In genomic region chr15:28098360-28098765, GRCh38 we compare ENCODE assay signal across 16 cellular contexts. TPM values are rescaled to one million over a fixed set of nuclear protein-coding genes. Genes with fewer than 3 reads are reported as not detected.
DNase-seq lines count a peak whose midpoint lies in the region; ATAC-seq, FAIRE-seq and TF ChIP-seq lines count a peak whose summit lies in the region.
"Had no signal": no experiment of that assay in that cellular context is flagged by ENCODE, and none has a peak within 500 bp of the region (broad histone marks: within the 10 kb centered on the region; RNA-seq: fewer than 3 reads in every experiment).

No MANE protein-coding gene starts in this region.

- no peak overlapping the region for H3K4me3 ChIP-seq in NT2/D1 (ENCODE audit: insufficient read length, low read depth)
- H3K4me3 ChIP-seq in kidney (ENCODE audit: low read length in 2 of 2) = no peak overlapping the region
- H3K4me3 ChIP-seq: GM12878 had no signal

- H3K36me3 ChIP-seq in NT2/D1 (ENCODE audit: insufficient read depth, insufficient read length, low read length) = no peaks in the 10 kb centered on the region
- H3K36me3 ChIP-seq in kidney (ENCODE audit: control insufficient read depth in 1 of 2, insufficient read depth in 2 of 2, low read length in 2 of 2) = no peaks in the 10 kb centered on the region
- H3K36me3 ChIP-seq: transverse colon had no signal

- H3K27me3 ChIP-seq in NT2/D1 (ENCODE audit: insufficient read depth, insufficient read length) = peaks cover 75% of the 10 kb centered on the region

- no peak for ATAC-seq in activated CD8-positive, alpha-beta memory T cell treated with anti-CD3 and anti-CD28 coated beads, Interleukin-2, amount 10 ng/mL, durations not matched to agents 7 days and 5 days
- ATAC-seq in stimulated activated effector memory CD8-positive, alpha-beta T cell treated with anti-CD3 and anti-CD28 coated beads, Interleukin-12 subunit alpha, Interleukin-12 subunit beta, amount 100 ng/mL, for 72 hours = no peak
- no peak for ATAC-seq in GM18511 (IDR thresholded peaks at IDR 0.05; ENCODE audit: unreplicated experiment)
- ATAC-seq: GM12878 had no signal

- H3K9me3 ChIP-seq in NT2/D1 (ENCODE audit: insufficient read depth, low read length) (no peaks in the 10 kb centered on the region), kidney (ENCODE audit: control insufficient read depth in 1 of 2, low read length in 2 of 2) (no peaks in the 10 kb centered on the region)
- H3K9me3 ChIP-seq: transverse colon had no signal

- peaks cover 28% of the 10 kb centered on the region for H3K4me1 Mint-ChIP-seq in activated CD8-positive, alpha-beta memory T cell treated with anti-CD3 and anti-CD28 coated beads, Interleukin-2, amount 10 ng/mL, durations not matched to agents 7 days and 5 days
- peaks cover 41% of the 10 kb centered on the region for H3K4me1 Mint-ChIP-seq in stimulated activated effector memory CD8-positive, alpha-beta T cell treated with anti-CD3 and anti-CD28 coated beads, Interleukin-12 subunit alpha, Interleukin-12 subunit beta, amount 100 ng/mL, for 72 hours

- no peak for FAIRE-seq in kidney (lab: Jason Lieb, UNC)
- FAIRE-seq: GM12878 had no signal

- H3K27me3 Mint-ChIP-seq in activated CD8-positive, alpha-beta memory T cell treated with anti-CD3 and anti-CD28 coated beads, Interleukin-2, amount 10 ng/mL, durations not matched to agents 7 days and 5 days = peaks cover 75% of the 10 kb centered on the region

- H3K9me3 Mint-ChIP-seq in activated CD8-positive, alpha-beta memory T cell treated with anti-CD3 and anti-CD28 coated beads, Interleukin-2, amount 10 ng/mL, durations not matched to agents 7 days and 5 days (ENCODE audit: low read depth) = no peaks in the 10 kb centered on the region
- H3K9me3 Mint-ChIP-seq in stimulated activated effector memory CD8-positive, alpha-beta T cell treated with anti-CD3 and anti-CD28 coated beads, Interleukin-12 subunit alpha, Interleukin-12 subunit beta, amount 100 ng/mL, for 72 hours = no peaks in the 10 kb centered on the region
- H3K9me3 Mint-ChIP-seq: activated CD4-positive, alpha-beta T cell treated with anti-CD3 and anti-CD28 coated beads, Interleukin-2, amount 10 ng/mL, durations not matched to agents 24 days and 14 days had no signal

- H3K9ac ChIP-seq in NT2/D1 (ENCODE audit: insufficient read length, low read depth) (peak overlapping the region; percentile 21), kidney (ENCODE audit: low read length in 2 of 2) (no peak overlapping the region)

- no peak overlapping the region for H3K4me3 Mint-ChIP-seq in activated CD8-positive, alpha-beta memory T cell treated with anti-CD3 and anti-CD28 coated beads, Interleukin-2, amount 10 ng/mL, durations not matched to agents 7 days and 5 days
- peak overlapping the region; percentile 74 for H3K4me3 Mint-ChIP-seq in stimulated activated effector memory CD8-positive, alpha-beta T cell treated with anti-CD3 and anti-CD28 coated beads, Interleukin-12 subunit alpha, Interleukin-12 subunit beta, amount 100 ng/mL, for 72 hours

- no peak for TF ChIP-seq CTCF in kidney (IDR thresholded peaks at IDR 0.05; ENCODE audit: borderline replicate concordance, extremely low read depth, insufficient read depth)

- no peak overlapping the region for H3K27ac ChIP-seq in kidney (ENCODE audit: low read depth in 2 of 2, low read length in 2 of 2)
- H3K27ac ChIP-seq: transverse colon had no signal

- peak; percentile 59 for DNase-seq in activated CD8-positive, alpha-beta memory T cell treated with anti-CD3 and anti-CD28 coated beads for 24 hours
- no peak for DNase-seq in activated CD8-positive, alpha-beta memory T cell treated with anti-CD3 and anti-CD28 coated beads, Interleukin-2, amount 10 ng/mL, durations not matched to agents 7 days and 5 days
- DNase-seq in NT2/D1 (ENCODE audit: low read depth, low spot score) (no peak), kidney (peak; percentile 60), GF-D8 (lab: John Stamatoyannopoulos, UW) (no peak), HEK293T (ENCODE audit: extremely low spot score) (no peak)
- no peak for DNase-seq in stimulated activated effector memory CD8-positive, alpha-beta T cell treated with anti-CD3 and anti-CD28 coated beads, Interleukin-12 subunit alpha, Interleukin-12 subunit beta, amount 100 ng/mL, for 72 hours (ENCODE audit: low spot score in 2 of 2)
- DNase-seq: DMS79, left cardiac atrium, NCI-H226, transverse colon had no signal

- CTCF ChIA-PET in activated CD8-positive, alpha-beta memory T cell treated with anti-CD3 and anti-CD28 coated beads, Interleukin-2, amount 10 ng/mL, durations not matched to agents 7 days and 5 days (lab: Charles Lee) = interaction anchor here (2.0 kb wide), 1 partner anchor 26 kb away, joined by 6 read pairs; no protein-coding TSS in a partner anchor
- CTCF ChIA-PET in HEK293T (lab: Yijun Ruan, JAX) = interaction anchor here (0.6 kb wide), 2 partner anchors 77 to 117 kb away, joined by 3 to 6 read pairs; no protein-coding TSS in a partner anchor

- no peak overlapping the region for H3K27ac Mint-ChIP-seq in activated CD8-positive, alpha-beta memory T cell treated with anti-CD3 and anti-CD28 coated beads, Interleukin-2, amount 10 ng/mL, durations not matched to agents 7 days and 5 days
- H3K27ac Mint-ChIP-seq in stimulated activated effector memory CD8-positive, alpha-beta T cell treated with anti-CD3 and anti-CD28 coated beads, Interleukin-12 subunit alpha, Interleukin-12 subunit beta, amount 100 ng/mL, for 72 hours = no peak overlapping the region
- H3K27ac Mint-ChIP-seq: activated CD4-positive, alpha-beta T cell treated with anti-CD3 and anti-CD28 coated beads, Interleukin-2, amount 10 ng/mL, durations not matched to agents 24 days and 14 days had no signal

- intact Hi-C loops in kidney (cut with DNase I) = no loop called here

- POLR2A ChIA-PET in HEK293T (lab: Yijun Ruan, JAX) = interaction anchor here (1.4 kb wide), 1 partner anchor 18 kb away, joined by 3 read pairs; no protein-coding TSS in a partner anchor

- H3K36me3 Mint-ChIP-seq in activated CD8-positive, alpha-beta memory T cell treated with anti-CD3 and anti-CD28 coated beads, Interleukin-2, amount 10 ng/mL, durations not matched to agents 7 days and 5 days = peaks cover 3% of the 10 kb centered on the region
- H3K36me3 Mint-ChIP-seq in stimulated activated effector memory CD8-positive, alpha-beta T cell treated with anti-CD3 and anti-CD28 coated beads, Interleukin-12 subunit alpha, Interleukin-12 subunit beta, amount 100 ng/mL, for 72 hours = no peaks in the 10 kb centered on the region

- H3K4me1 ChIP-seq in NT2/D1 (ENCODE audit: insufficient read depth, insufficient read length) (peaks cover 8% of the 10 kb centered on the region), kidney (ENCODE audit: control insufficient read depth in 1 of 2, insufficient read depth in 1 of 2, low read depth in 1 of 2, low read length in 2 of 2) (peaks cover 4 to 21% of the 10 kb centered on the region in 2 donors)

TF ChIP-seq in HEK293T, 16 proteins besides CTCF, POLR2A, EP300 and RAD21:
- no peak for TF ChIP-seq PKNOX1 (IDR thresholded peaks at IDR 0.05)

RNA-seq across cellular contexts. Expression of gene OCA2, which starts 0.8 kb away (rescaled TPM):
- not detected for total RNA-seq in activated CD8-positive, alpha-beta memory T cell treated with anti-CD3 and anti-CD28 coated beads, Interleukin-2, amount 10 ng/mL, durations not matched to agents 7 days and 5 days
- 2.5 TPM for total RNA-seq in kidney
- polyA plus RNA-seq in kidney (ENCODE audit: insufficient read depth, low read depth, low replicate concordance) = 0.45 TPM
- total RNA-seq: activated CD4-positive, alpha-beta T cell treated with anti-CD3 and anti-CD28 coated beads, Interleukin-2, amount 10 ng/mL, durations not matched to agents 24 days and 14 days; glomerular endothelial cell; GM12878; M059J had no signal

Comparison
In these comparisons a context has a peak if more than half of its experiments do, and no peak if none do; other contexts are left out.
1. DNase-seq: peak in activated CD8-positive, alpha-beta memory T cell treated with anti-CD3 and anti-CD28 coated beads for 24 hours (single experiment) and kidney (single experiment); none in activated CD8-positive, alpha-beta memory T cell treated with anti-CD3 and anti-CD28 coated beads, Interleukin-2, amount 10 ng/mL, durations not matched to agents 7 days and 5 days (single experiment), NT2/D1 (single experiment), stimulated activated effector memory CD8-positive, alpha-beta T cell treated with anti-CD3 and anti-CD28 coated beads, Interleukin-12 subunit alpha, Interleukin-12 subunit beta, amount 100 ng/mL, for 72 hours (0 of 2), GF-D8 (single experiment) and HEK293T (single experiment).